ENCODE assay signal across 1 cellular context in genomic region chr16:69424053-69424934, GRCh38.
TF ChIP-seq lines count a peak whose summit lies in the region.

Gene CYB5B, plus strand, starts transcription at chr16:69424619. Its CDS starts 65 bp downstream, at chr16:69424684.

TF ChIP-seq in K562, 482 proteins besides CTCF, POLR2A, EP300 and RAD21 (continued from another document and continues in another):
- TF ChIP-seq MGA (IDR thresholded peaks at IDR 0.05) = peak; percentile 79
- TF ChIP-seq E4F1 (CRISPR knock-in tag; IDR thresholded peaks at IDR 0.05; ENCODE audit: borderline replicate concordance) = no peak
- peak; percentile 61 for TF ChIP-seq ARID4B (CRISPR knock-in tag; IDR thresholded peaks at IDR 0.05)
- no peak for TF ChIP-seq ZNF232 (CRISPR knock-in tag; IDR thresholded peaks at IDR 0.05)
- no peak for TF ChIP-seq ZNF609 (CRISPR knock-in tag; IDR thresholded peaks at IDR 0.05; ENCODE audit: borderline replicate concordance)
- TF ChIP-seq MYC (IDR thresholded peaks at IDR 0.05; ENCODE audit: low read depth, low read length) = 0 out of 2 replicates have a peak, but pooled peaks have one; percentile 53
- TF ChIP-seq MYC (CRISPR knock-in tag; IDR thresholded peaks at IDR 0.05; ENCODE audit: borderline replicate concordance, low read depth) = no peak
- peak; percentile 74 to 85 for TF ChIP-seq KDM1A (IDR thresholded peaks at IDR 0.05)
- TF ChIP-seq NFYB (IDR thresholded peaks at IDR 0.05; ENCODE audit: extremely low read depth, insufficient read length) = peak; percentile 72
- TF ChIP-seq NCOA6 (IDR thresholded peaks at IDR 0.05) = no peak
- no peak for TF ChIP-seq MAFF (IDR thresholded peaks at IDR 0.05; ENCODE audit: low read length)
- no peak for TF ChIP-seq CGGBP1 (CRISPR knock-in tag; IDR thresholded peaks at IDR 0.05)
- 0 out of 2 replicates have a peak, but pooled peaks have one; percentile 54 for TF ChIP-seq KAT7 (CRISPR knock-in tag; IDR thresholded peaks at IDR 0.05; ENCODE audit: borderline replicate concordance)
- 0 out of 2 replicates have a peak, but pooled peaks have one; percentile 18 for TF ChIP-seq ZHX1 (conservative IDR thresholded peaks at IDR 0.05; ENCODE audit: low read length)
- peak; percentile 56; the same call in 1 of the 2 replicates for TF ChIP-seq BHLHE40 (IDR thresholded peaks at IDR 0.05; ENCODE audit: low read length)
- TF ChIP-seq ZNF197 (CRISPR knock-in tag; IDR thresholded peaks at IDR 0.05; ENCODE audit: low read depth) = no peak
